Comparison of ENCODE assay signal across 35 cellular contexts in genomic region chr1:186945146-186945545, GRCh38.
"Had no signal": no experiment of that assay in that cellular context is flagged by ENCODE, and none has a peak within 500 bp of the region (broad histone marks: within the 10 kb centered on the region; RNA-seq: fewer than 3 reads in every experiment).

No MANE protein-coding gene starts in this region.

- DNase-seq: Karpas-422, Kasumi-1, KBM-7, KG1, MG63, MM.1S, MV-4-11, NCI-H1048, NCI-H1092, NCI-H1092 treated with DMSO at 0.1 percent for 48 hours, NCI-H1105, NCI-H1105 treated with DMSO at 0.1 percent for 48 hours, NCI-H1417 treated with DMSO at 0.1 percent for 48 hours, NCI-H1436, NCI-H1436 treated with DMSO at 0.1 percent for 48 hours, NCI-H146, NCI-H1694, NCI-H1694 treated with DMSO at 0.1 percent for 48 hours, NCI-H187, NCI-H187 treated with DMSO at 0.1 percent for 48 hours, NCI-H1930, NCI-H2029, NCI-H2029 treated with DMSO at 0.1 percent for 48 hours, NCI-H2081, NCI-H2081 treated with DMSO at 0.1 percent for 48 hours, NCI-H2107, NCI-H2171, NCI-H2171 treated with DMSO at 0.1 percent for 48 hours, NCI-H2227 treated with DMSO at 0.1 percent for 48 hours, NCI-H226, NCI-H345, NCI-H446, NCI-H446 treated with DMSO at 0.1 percent for 48 hours, NCI-H510A had no signal

- H3K9ac ChIP-seq: KMS-11 had no signal

- H3K36me3 ChIP-seq: MG63 had no signal

- H3K27ac ChIP-seq: KMS-11 had no signal

- H3K4me2 ChIP-seq: KMS-11 had no signal

- H3K27me3 ChIP-seq: MG63 had no signal

- H3K4me3 ChIP-seq: MG63 had no signal

- H3K9me3 ChIP-seq: MG63 had no signal
